ENCODE assay signal across 9 cellular contexts in the genomic region with DNA sequence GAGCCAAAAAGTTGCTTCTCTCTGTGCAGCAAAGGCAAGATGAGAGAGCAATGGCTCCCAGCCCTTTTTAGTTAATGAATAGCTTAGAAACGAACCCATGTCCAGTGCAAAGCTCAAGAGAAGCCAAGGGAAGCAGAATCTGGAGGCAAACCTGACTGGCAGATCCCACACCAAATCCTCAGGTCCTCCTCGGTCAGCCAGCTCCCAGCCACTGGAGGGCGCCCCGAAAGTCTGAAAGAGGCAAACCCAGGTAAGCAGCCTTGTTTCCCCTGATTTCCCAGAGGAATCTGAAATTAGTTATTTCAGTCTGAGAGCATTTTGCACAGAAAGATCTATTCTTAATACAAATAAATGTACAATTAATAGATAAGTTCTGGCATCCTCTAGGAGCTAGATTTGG.
DNase-seq lines count a peak whose midpoint lies in the region; ATAC-seq, FAIRE-seq and TF ChIP-seq lines count a peak whose summit lies in the region.
"Had no signal": no experiment of that assay in that cellular context is flagged by ENCODE, and none has a peak within 500 bp of the region (broad histone marks: within the 10 kb centered on the region; RNA-seq: fewer than 3 reads in every experiment).

No MANE protein-coding gene starts in this region.

- H3K36me3 ChIP-seq in DOHH2 (ENCODE audit: control insufficient read depth, low read length) = no peaks in the 10 kb centered on the region

- no peaks in the 10 kb centered on the region for H3K27me3 ChIP-seq in DOHH2 (ENCODE audit: control insufficient read depth, low read length)

- no peak overlapping the region for H3K27ac Mint-ChIP-seq in nephron

- FAIRE-seq in RCC 7860 (lab: Jason Lieb, UNC) = no peak

- H3K79me2 ChIP-seq in DOHH2 (ENCODE audit: control insufficient read depth, low read length) = no peaks in the 10 kb centered on the region

- no peak overlapping the region for H3K4me3 Mint-ChIP-seq in nephron
- H3K4me3 Mint-ChIP-seq: central memory CD8-positive, alpha-beta T cell had no signal

- no peaks in the 10 kb centered on the region for H3K36me3 Mint-ChIP-seq in nephron (ENCODE audit: low read depth)

- H3F3A ChIP-seq in DOHH2 (ENCODE audit: control insufficient read depth, insufficient read depth) = no peaks in the 10 kb centered on the region

- peaks cover 3% of the 10 kb centered on the region for H3K4me1 Mint-ChIP-seq in nephron
- H3K4me1 Mint-ChIP-seq: central memory CD8-positive, alpha-beta T cell had no signal

- peak overlapping the region; percentile 25 for H3K4me2 ChIP-seq in DOHH2 (ENCODE audit: low read length)

- no peaks in the 10 kb centered on the region for H3K9me3 Mint-ChIP-seq in nephron

- TF ChIP-seq CTCF in DOHH2 (IDR thresholded peaks at IDR 0.05; ENCODE audit: low read depth, low read length, poor library complexity, severe bottlenecking) (peak; percentile 79), nephron (IDR thresholded peaks at IDR 0.05; ENCODE audit: unreplicated experiment in 3 of 3) (peak; percentile 25 to 35 (median 34))

- DNase-seq in HT-29 (ENCODE audit: low spot score) = peak; percentile 53
- DNase-seq in cerebellar cortex (ENCODE audit: low spot score) = peak; percentile 23
- DNase-seq in effector CD4-positive, alpha-beta T cell = no peak
- no peak for DNase-seq in dedifferentiated amniotic fluid mesenchymal stem cell (ENCODE audit: extremely low spot score)
- DNase-seq in RCC 7860 (ENCODE audit: low spot score) = no peak

- H3K4me1 ChIP-seq in DOHH2 (ENCODE audit: control insufficient read depth, low read length) = peaks cover 16% of the 10 kb centered on the region

- H3K9me3 ChIP-seq in DOHH2 (ENCODE audit: control insufficient read depth, insufficient read depth, low read length) = no peaks in the 10 kb centered on the region

- no peak for ATAC-seq in GM21717 (IDR thresholded peaks at IDR 0.05; ENCODE audit: unreplicated experiment)

- H3K27ac ChIP-seq in DOHH2 (ENCODE audit: low read depth, low read length) = no peak overlapping the region

- H3K4me3 ChIP-seq in DOHH2 (ENCODE audit: low read length) = no peak overlapping the region

- H3K27me3 Mint-ChIP-seq in nephron (ENCODE audit: low read depth) = peaks cover 2% of the 10 kb centered on the region
- H3K27me3 Mint-ChIP-seq: central memory CD8-positive, alpha-beta T cell had no signal

- H4K20me1 ChIP-seq in DOHH2 (ENCODE audit: control insufficient read depth, insufficient read depth, low read depth, low read length) = no peaks in the 10 kb centered on the region

- no peaks in the 10 kb centered on the region for H3K9me2 ChIP-seq in DOHH2 (replicated peaks; ENCODE audit: control insufficient read depth, low read length)

Comparison
In these comparisons a context has a peak if more than half of its experiments do, and no peak if none do; other contexts are left out.
1. DNase-seq: peak in HT-29 (single experiment) and cerebellar cortex (single experiment); none in effector CD4-positive, alpha-beta T cell (single experiment), dedifferentiated amniotic fluid mesenchymal stem cell (single experiment) and RCC 7860 (single experiment).